8 cellular contexts compared by ENCODE assay signal in the genomic region with DNA sequence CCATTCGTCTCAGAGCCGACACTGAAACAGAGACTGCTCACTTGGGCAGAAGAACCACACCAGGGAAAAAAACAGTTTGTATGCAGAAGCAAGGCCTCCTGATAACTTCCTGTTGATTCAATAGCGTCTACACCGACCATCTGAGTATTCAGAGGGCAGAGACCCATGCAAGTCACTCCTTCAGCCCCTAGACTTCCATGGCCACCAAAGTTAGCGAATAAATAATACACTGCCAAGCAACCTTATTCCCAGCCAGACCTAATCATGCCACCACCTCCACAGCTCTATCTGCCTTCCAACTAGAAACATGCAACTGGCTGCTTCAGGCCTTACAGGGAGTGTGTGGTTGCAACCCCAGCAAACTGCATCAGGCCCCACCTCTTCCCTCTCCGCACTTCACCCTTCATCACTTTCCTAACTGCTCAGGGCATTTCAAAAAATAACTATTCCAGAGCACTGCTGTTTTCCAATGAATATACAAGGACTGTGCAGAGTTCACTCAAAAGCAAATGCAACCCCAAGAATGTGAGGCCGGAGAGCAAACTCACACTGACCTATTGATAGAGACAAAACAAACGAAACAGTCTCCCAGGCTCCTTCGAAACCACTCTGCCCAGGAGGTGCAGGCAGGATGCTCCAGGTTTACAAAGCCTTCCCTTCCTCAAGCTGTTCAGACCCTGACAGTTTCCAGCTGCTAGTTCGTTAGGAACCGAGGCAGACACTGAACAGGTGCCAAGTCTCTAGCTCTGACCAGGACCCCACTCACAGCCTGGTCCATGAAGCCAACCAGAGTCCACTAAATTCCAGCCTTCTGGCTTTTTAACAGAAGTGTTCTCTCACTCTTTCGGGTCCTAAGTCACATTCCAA. TPM values are rescaled to one million over a fixed set of nuclear protein-coding genes. Genes with fewer than 3 reads are reported as not detected.
DNase-seq lines count a peak whose midpoint lies in the region; ATAC-seq, FAIRE-seq and TF ChIP-seq lines count a peak whose summit lies in the region.

No MANE protein-coding gene starts in this region.

- intact Hi-C loops in adrenal gland (cut with DNase I) = no loop called here
- intact Hi-C loops in pancreas (cut with DNase I) = no loop called here

- no peak for TF ChIP-seq CTCF in adrenal gland (IDR thresholded peaks at IDR 0.05)
- no peak for TF ChIP-seq CTCF in liver (IDR thresholded peaks at IDR 0.05; ENCODE audit: low read depth, low read length, missing input control)
- TF ChIP-seq CTCF in pancreas (IDR thresholded peaks at IDR 0.05) = no peak

- TF ChIP-seq POLR2A in adrenal gland (IDR thresholded peaks at IDR 0.05) = no peak

- ATAC-seq in GM21515 (IDR thresholded peaks at IDR 0.05; ENCODE audit: unreplicated experiment) (no peak), pancreas (no peak)

- H3K27me3 ChIP-seq in BLaER1 treated with 17β-estradiol and CSF1 and Interleukin-3, amounts not matched to agents 10 nM and 100 nM = no peaks in the 10 kb centered on the region
- H3K27me3 ChIP-seq in HUES64 (ENCODE audit: insufficient read depth, low read length) (peaks cover 10% of the 10 kb centered on the region), adrenal gland (no peaks in the 10 kb centered on the region), liver (ENCODE audit: control insufficient read depth in 4 of 4, insufficient read depth in 4 of 4, low read length in 3 of 4) (no peaks in the 10 kb centered on the region), pancreas (no peaks in the 10 kb centered on the region)

- peaks cover 78 to 80% (median 79%) of the 10 kb centered on the region in 11 experiments for H4K20me1 ChIP-seq in BLaER1 treated with 17β-estradiol and CSF1 and Interleukin-3, amounts not matched to agents 10 nM and 100 nM

- H3K4me1 ChIP-seq in BLaER1 treated with 17β-estradiol and CSF1 and Interleukin-3, amounts not matched to agents 10 nM and 100 nM = peaks cover 69 to 82% (median 78%) of the 10 kb centered on the region in 10 experiments
- H3K4me1 ChIP-seq in HUES64 (ENCODE audit: insufficient read depth, low read length) (peaks cover 43% of the 10 kb centered on the region), adrenal gland (replicated peaks in 1 of 2) (peaks cover 42 to 80% of the 10 kb centered on the region in 2 donors), liver (ENCODE audit: control insufficient read depth in 4 of 4, insufficient read depth in 4 of 4, low read length in 3 of 4) (peaks cover 22 to 56% (median 50%) of the 10 kb centered on the region in 4 donors), pancreas (peaks cover 46 to 51% (median 50%) of the 10 kb centered on the region in 3 donors)

- DNase-seq in adrenal gland (no peak), dedifferentiated amniotic fluid mesenchymal stem cell (ENCODE audit: extremely low spot score) (no peak), pancreas (no peak), NCI-H2029 treated with DMSO at 0.1 percent for 48 hours (lab: John Stamatoyannopoulos, UW) (no peak)

- no peak for FAIRE-seq in pancreas (lab: Jason Lieb, UNC)

- H3K36me3 ChIP-seq in BLaER1 treated with 17β-estradiol and CSF1 and Interleukin-3, amounts not matched to agents 10 nM and 100 nM = peaks cover 0 to 5% (median 0%) of the 10 kb centered on the region in 11 experiments; a peak in 2 of 22 replicates
- no peaks in the 10 kb centered on the region for H3K36me3 ChIP-seq in HUES64 (ENCODE audit: insufficient read depth, low read length)
- no peaks in the 10 kb centered on the region for H3K36me3 ChIP-seq in adrenal gland (replicated peaks in 1 of 2)
- no peaks in the 10 kb centered on the region for H3K36me3 ChIP-seq in liver (ENCODE audit: control insufficient read depth in 4 of 4, insufficient read depth in 3 of 4, low read depth in 1 of 4, low read length in 3 of 4)
- H3K36me3 ChIP-seq in pancreas = no peaks in the 10 kb centered on the region

- TF ChIP-seq RAD21 in liver (IDR thresholded peaks at IDR 0.05) = no peak

- WGBS in HUES64 = 49% methylated on average over 12 of the region's 12 CpGs
- 34 to 38% (median 36%) methylated on average over 12 of the region's 12 CpGs for WGBS in adrenal gland, 4 donors
- 17% methylated on average over 12 of the region's 12 CpGs for WGBS in liver
- WGBS in pancreas, 2 donors = 13% methylated on average over 12 of the region's 12 CpGs

- no peaks in the 10 kb centered on the region for H3K9me3 ChIP-seq in BLaER1 treated with 17β-estradiol and CSF1 and Interleukin-3, amounts not matched to agents 10 nM and 100 nM (replicated peaks in 1 of 11)
- H3K9me3 ChIP-seq in HUES64 (ENCODE audit: insufficient read depth, low read depth, low read length) = no peaks in the 10 kb centered on the region
- H3K9me3 ChIP-seq in adrenal gland (replicated peaks in 1 of 3) = no peaks in the 10 kb centered on the region
- no peaks in the 10 kb centered on the region for H3K9me3 ChIP-seq in liver (ENCODE audit: control insufficient read depth in 4 of 4, low read length in 3 of 4)
- H3K9me3 ChIP-seq in pancreas = no peaks in the 10 kb centered on the region

- H3K4me3 ChIP-seq in BLaER1 treated with 17β-estradiol and CSF1 and Interleukin-3, amounts not matched to agents 10 nM and 100 nM = peak overlapping the region; percentile 6 to 99 (median 94); a peak in 16 of 20 replicates
- H3K4me3 ChIP-seq in HUES64 (ENCODE audit: low read length) = peak overlapping the region; percentile 17; the same call in 1 of the 2 replicates
- H3K4me3 ChIP-seq in adrenal gland = no peak overlapping the region
- no peak overlapping the region for H3K4me3 ChIP-seq in liver (ENCODE audit: low read depth in 1 of 3, low read length in 3 of 3)
- H3K4me3 ChIP-seq in pancreas = peak overlapping the region in 1 of 4 donors; percentile 8

- H3K27ac ChIP-seq in BLaER1 treated with 17β-estradiol and CSF1 and Interleukin-3, amounts not matched to agents 10 nM and 100 nM = peak overlapping the region in 8 of 11 experiments; percentile 13 to 66 (median 48); a peak in 14 of 22 replicates
- H3K27ac ChIP-seq in HUES64 (ENCODE audit: low read depth, low read length) (no peak overlapping the region), adrenal gland (peak overlapping the region in 3 of 5 donors; percentile 21 to 75 (median 32)), liver (ENCODE audit: low read depth in 1 of 2, low read length in 2 of 2) (peak overlapping the region in 1 of 2 donors; percentile 35), pancreas (peak overlapping the region in 1 of 4 donors; percentile 5)

- H3K4me2 ChIP-seq in BLaER1 treated with 17β-estradiol and CSF1 and Interleukin-3, amounts not matched to agents 10 nM and 100 nM = peak overlapping the region; percentile 91 to 100 (median 95)

- peak overlapping the region; percentile 22 to 98 (median 97); a peak in 21 of 22 replicates for H3K9ac ChIP-seq in BLaER1 treated with 17β-estradiol and CSF1 and Interleukin-3, amounts not matched to agents 10 nM and 100 nM
- H3K9ac ChIP-seq in HUES64 (ENCODE audit: low read depth, low read length) = no peak overlapping the region
- H3K9ac ChIP-seq in liver (ENCODE audit: low read depth in 1 of 2, low read length in 2 of 2) = peak overlapping the region in 1 of 2 donors; percentile 34

TF ChIP-seq in liver, 16 proteins besides CTCF, POLR2A, EP300 and RAD21:
- TF ChIP-seq RXRA (IDR thresholded peaks at IDR 0.05) = peak in 1 of 2 donors; percentile 42
- TF ChIP-seq SP1 (IDR thresholded peaks at IDR 0.05) = peak; percentile 25
- TF ChIP-seq HNF4A (conservative IDR thresholded peaks at IDR 0.05) = peak in 1 of 2 donors; percentile 34
- TF ChIP-seq, protein P1, sequence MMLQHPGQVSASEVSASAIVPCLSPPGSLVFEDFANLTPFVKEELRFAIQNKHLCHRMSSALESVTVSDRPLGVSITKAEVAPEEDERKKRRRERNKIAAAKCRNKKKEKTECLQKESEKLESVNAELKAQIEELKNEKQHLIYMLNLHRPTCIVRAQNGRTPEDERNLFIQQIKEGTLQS (IDR thresholded peaks at IDR 0.05) = no peak
- TF ChIP-seq YY1 (IDR thresholded peaks at IDR 0.05) = no peak

RNA-seq across cellular contexts. Expression of a gene that starts 3.6 kb away (rescaled TPM):
- 88.7 TPM for polyA plus RNA-seq in HUES64 (2013, experiment 1 of 2)
- 83.4 TPM for polyA plus RNA-seq in HUES64 (2013, experiment 2 of 2)
- total RNA-seq in adrenal gland = 10 to 100 TPM; 34.1 to 95.0 (median 75.8) TPM
- polyA plus RNA-seq in adrenal gland = 100 to 1,000 TPM in 1 of 3 donors, 10 to 100 TPM in 2; 23.7 to 121 (median 28.5) TPM
- 10 to 100 TPM; 56.3 to 85.6 TPM for total RNA-seq in liver
- 10 to 100 TPM; 13.7 to 19.1 TPM for polyA plus RNA-seq in liver
- 10 to 100 TPM; 37.1 to 56.5 (median 40.6) TPM for total RNA-seq in pancreas
- 10 to 100 TPM; 13.0 to 30.2 TPM for polyA plus RNA-seq in pancreas

Comparison
In these comparisons a context has a peak if more than half of its experiments do, and no peak if none do; other contexts are left out.
1. H3K4me3 ChIP-seq: peak in BLaER1 treated with 17β-estradiol and CSF1 and Interleukin-3, amounts not matched to agents 10 nM and 100 nM (10 of 10) and HUES64 (single experiment); none in adrenal gland (0 of 4) and liver (0 of 3).